Comparison of ENCODE assay signal across 25 cellular contexts in the genomic region with DNA sequence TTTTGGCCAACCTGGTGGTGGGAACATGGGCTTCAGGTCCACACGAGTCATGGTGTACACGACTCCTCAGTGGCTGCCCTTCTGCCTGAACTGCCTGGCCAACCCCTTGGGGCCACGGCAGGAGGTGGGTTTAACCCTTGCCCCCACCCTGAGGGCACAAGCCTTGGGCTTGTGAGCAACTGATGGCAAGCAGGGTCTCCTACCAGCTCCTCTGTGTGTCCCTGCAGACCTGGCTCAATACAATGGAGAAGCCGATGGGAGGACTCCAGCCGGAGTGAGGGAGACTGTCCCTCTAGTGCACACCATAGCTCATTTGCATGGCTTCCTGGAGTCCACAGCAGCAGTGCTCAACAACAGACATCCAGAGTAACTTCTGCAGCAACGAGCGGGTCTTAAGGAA. TPM values are rescaled to one million over a fixed set of nuclear protein-coding genes. Genes with fewer than 3 reads are reported as not detected.
DNase-seq lines count a peak whose midpoint lies in the region; ATAC-seq and TF ChIP-seq lines count a peak whose summit lies in the region.
"Had no signal": no experiment of that assay in that cellular context is flagged by ENCODE, and none has a peak within 500 bp of the region (broad histone marks: within the 10 kb centered on the region; RNA-seq: fewer than 3 reads in every experiment).

No MANE protein-coding gene starts in this region.

- no peaks in the 10 kb centered on the region for H3K27me3 Mint-ChIP-seq in stimulated activated memory B cell treated with anti-CD40 and anti-IgM and Interleukin-4, amounts not matched to agents 10 μg/mL and 1 μg/mL and 100 μg/mL, for 72 hours
- H3K27me3 Mint-ChIP-seq: B cell had no signal

- H3K4me1 ChIP-seq in osteoblast (ENCODE audit: insufficient read depth, low read length) (no peaks in the 10 kb centered on the region), upper lobe of right lung (no peaks in the 10 kb centered on the region)

- H3K4me2 ChIP-seq in osteoblast (ENCODE audit: insufficient read depth, low read length): no peak overlapping the region
- H3K4me2 ChIP-seq: PC-9 had no signal

- H3K27me3 ChIP-seq in WERI-Rb-1 (ENCODE audit: insufficient read depth, low read depth, severe bottlenecking) (no peaks in the 10 kb centered on the region), osteoblast (ENCODE audit: insufficient read depth, low read length) (no peaks in the 10 kb centered on the region), upper lobe of right lung (no peaks in the 10 kb centered on the region)
- H3K27me3 ChIP-seq: MG63 had no signal

- no peak overlapping the region for H2AFZ ChIP-seq in osteoblast (ENCODE audit: low read length)
- H2AFZ ChIP-seq: PC-9 had no signal

- H3K4me3 Mint-ChIP-seq in stimulated activated memory B cell treated with anti-CD40 and anti-IgM and Interleukin-4, amounts not matched to agents 10 μg/mL and 1 μg/mL and 100 μg/mL, for 72 hours: no peak overlapping the region
- H3K4me3 Mint-ChIP-seq: B cell, CD14-positive monocyte had no signal

- no peak for ATAC-seq in upper lobe of right lung
- ATAC-seq in stimulated activated memory B cell treated with anti-CD40 and anti-IgM and Interleukin-4, amounts not matched to agents 10 μg/mL and 1 μg/mL and 100 μg/mL, for 72 hours: no peak

- H3K4me1 Mint-ChIP-seq in stimulated activated memory B cell treated with anti-CD40 and anti-IgM and Interleukin-4, amounts not matched to agents 10 μg/mL and 1 μg/mL and 100 μg/mL, for 72 hours: no peaks in the 10 kb centered on the region
- H3K4me1 Mint-ChIP-seq: B cell, CD14-positive monocyte had no signal

- H3K9me3 ChIP-seq in WERI-Rb-1 (ENCODE audit: severe bottlenecking) (peaks cover 17% of the 10 kb centered on the region), osteoblast (ENCODE audit: low read depth, low read length) (peaks cover 8% of the 10 kb centered on the region), upper lobe of right lung (peaks cover 6% of the 10 kb centered on the region)
- H3K9me3 ChIP-seq: MG63 had no signal

- no peaks in the 10 kb centered on the region for H3K79me2 ChIP-seq in osteoblast (ENCODE audit: insufficient read depth, low read length)

- H3K27ac ChIP-seq in WERI-Rb-1: no peak overlapping the region
- no peak overlapping the region for H3K27ac ChIP-seq in osteoblast (ENCODE audit: low read depth, low read length)
- H3K27ac ChIP-seq in upper lobe of right lung: no peak overlapping the region
- H3K27ac ChIP-seq: 22Rv1, PC-9 had no signal

- intact Hi-C loops in upper lobe of right lung (cut with DNase I): no loop called here

- H3K36me3 ChIP-seq in WERI-Rb-1 (peaks cover 55% of the 10 kb centered on the region), osteoblast (ENCODE audit: insufficient read depth, low read length) (no peaks in the 10 kb centered on the region), upper lobe of right lung (no peaks in the 10 kb centered on the region)
- H3K36me3 ChIP-seq: MG63 had no signal

- H3K4me3 ChIP-seq in WERI-Rb-1 (ENCODE audit: low read depth, low read length) (no peak overlapping the region), osteoblast (ENCODE audit: insufficient read depth, low read length) (no peak overlapping the region), upper lobe of right lung (no peak overlapping the region)
- H3K4me3 ChIP-seq: MG63, PC-9 had no signal

- no peak overlapping the region for H3K27ac Mint-ChIP-seq in stimulated activated memory B cell treated with anti-CD40 and anti-IgM and Interleukin-4, amounts not matched to agents 10 μg/mL and 1 μg/mL and 100 μg/mL, for 72 hours
- H3K27ac Mint-ChIP-seq: B cell, CD14-positive monocyte had no signal

- TF ChIP-seq CTCF in WERI-Rb-1 (IDR thresholded peaks at IDR 0.05; ENCODE audit: low read depth, low read length): no peak
- TF ChIP-seq CTCF in osteoblast (IDR thresholded peaks at IDR 0.05; ENCODE audit: extremely low read depth, low read depth, low read length): no peak
- no peak for TF ChIP-seq CTCF in upper lobe of right lung (IDR thresholded peaks at IDR 0.05)

- no peaks in the 10 kb centered on the region for H3K36me3 Mint-ChIP-seq in stimulated activated memory B cell treated with anti-CD40 and anti-IgM and Interleukin-4, amounts not matched to agents 10 μg/mL and 1 μg/mL and 100 μg/mL, for 72 hours
- H3K36me3 Mint-ChIP-seq: CD14-positive monocyte had no signal

- H3K9me3 Mint-ChIP-seq in stimulated activated memory B cell treated with anti-CD40 and anti-IgM and Interleukin-4, amounts not matched to agents 10 μg/mL and 1 μg/mL and 100 μg/mL, for 72 hours: peaks cover 16% of the 10 kb centered on the region

- peak; percentile 4 to 41 for DNase-seq in NCI-H526 (lab: John Stamatoyannopoulos, UW)
- no peak for DNase-seq in NCI-H526 treated with DMSO at 0.1 percent for 48 hours (lab: John Stamatoyannopoulos, UW)
- peak; percentile 2 for DNase-seq in WERI-Rb-1
- peak; percentile 66 for DNase-seq in osteoblast (ENCODE audit: insufficient read length, low spot score, missing footprints)
- DNase-seq in upper lobe of right lung: peak; percentile 29
- DNase-seq in CD1c-positive myeloid dendritic cell (ENCODE audit: extremely low spot score): no peak
- DNase-seq: Calu3, DMS79 treated with DMSO at 0.1 percent for 48 hours, GF-D8, IMR-90, KG1, MG63, NCI-H1105 treated with DMSO at 0.1 percent for 48 hours, NCI-H146, NCI-H1930, NCI-H2107, NCI-H446, NCI-H524 treated with DMSO at 0.1 percent for 48 hours, SHP77 treated with DMSO at 0.1 percent for 48 hours had no signal

- H4K20me1 ChIP-seq in osteoblast (ENCODE audit: insufficient read depth, low read length): no peaks in the 10 kb centered on the region

RNA-seq across cellular contexts. Expression of a gene that starts 28.0 kb away (rescaled TPM):
- total RNA-seq in osteoblast (1.8 and 3.3 TPM in 2 replicates), upper lobe of right lung (31.2 TPM)
- total RNA-seq: RPMI7951 had no signal

RNA-seq across cellular contexts. Expression of a gene that starts 40.5 kb away (rescaled TPM):
- total RNA-seq in osteoblast (13.6 and 15.9 TPM in 2 replicates), upper lobe of right lung (59.1 TPM)

Comparison
In these comparisons a context has a peak if more than half of its experiments do, and no peak if none do; other contexts are left out.
1. DNase-seq: peak in NCI-H526 (2 of 2), WERI-Rb-1 (single experiment), osteoblast (single experiment) and upper lobe of right lung (single experiment); none in NCI-H526 treated with DMSO at 0.1 percent for 48 hours (single experiment) and CD1c-positive myeloid dendritic cell (single experiment).